In genomic region chr14:22955702-22956575, GRCh38 we compare ENCODE assay signal across 8 cellular contexts. TPM values are rescaled to one million over a fixed set of nuclear protein-coding genes. Genes with fewer than 3 reads are reported as not detected.
DNase-seq lines count a peak whose midpoint lies in the region; ATAC-seq and TF ChIP-seq lines count a peak whose summit lies in the region.

No MANE protein-coding gene starts in this region.

- H3K27ac Mint-ChIP-seq in memory B cell = peak overlapping the region; percentile 75

- H3K4me3 ChIP-seq in cardiac muscle cell (peak overlapping the region; percentile 53), breast epithelium (peak overlapping the region; percentile 59 to 74 (median 72)), urinary bladder (ENCODE audit: low read depth, low read length) (peak overlapping the region; percentile 64)

- peak overlapping the region; percentile 87 for H3K4me3 Mint-ChIP-seq in memory B cell

- intact Hi-C loops in left cardiac atrium (cut with DNase I) = no loop called here
- intact Hi-C loops in breast epithelium (cut with DNase I; ENCODE audit: low total_unique reads) = loop anchor here (5.0 kb wide), 1 partner anchor 256 kb away; no protein-coding TSS in a partner anchor

- TF ChIP-seq CTCF in cardiac muscle cell (IDR thresholded peaks at IDR 0.05; ENCODE audit: low read depth, low read length) (no peak), breast epithelium (IDR thresholded peaks at IDR 0.05) (no peak)

- WGBS in urinary bladder = 17% methylated on average over 19 of the region's 19 CpGs

- DNase-seq in cardiac muscle cell (ENCODE audit: low read depth in 1 of 2, low spot score in 1 of 2) (no peak), left cardiac atrium (no peak), breast epithelium (ENCODE audit: low spot score in 2 of 2) (no peak), memory B cell (ENCODE audit: low spot score in 2 of 2) (no peak), COLO829 (ENCODE audit: low spot score) (no peak), NCI-H1930 (lab: John Stamatoyannopoulos, UW) (no peak)

- H3K9me3 Mint-ChIP-seq in memory B cell = no peaks in the 10 kb centered on the region

- no peak for TF ChIP-seq POLR2A in breast epithelium (IDR thresholded peaks at IDR 0.05)

- peaks cover 8% of the 10 kb centered on the region for H3K36me3 Mint-ChIP-seq in memory B cell

- H3K27me3 ChIP-seq in cardiac muscle cell (no peaks in the 10 kb centered on the region), breast epithelium (no peaks in the 10 kb centered on the region)

- H3K27ac ChIP-seq in cardiac muscle cell (peak overlapping the region; percentile 91), breast epithelium (peak overlapping the region; percentile 95), urinary bladder (ENCODE audit: low read depth) (peak overlapping the region; percentile 94)

- H3K36me3 ChIP-seq in cardiac muscle cell = peaks cover 4% of the 10 kb centered on the region
- no peaks in the 10 kb centered on the region for H3K36me3 ChIP-seq in breast epithelium
- peaks cover 1% of the 10 kb centered on the region for H3K36me3 ChIP-seq in urinary bladder (ENCODE audit: insufficient read depth)

- no peaks in the 10 kb centered on the region for H3K9me3 ChIP-seq in cardiac muscle cell (ENCODE audit: low read depth)
- no peaks in the 10 kb centered on the region for H3K9me3 ChIP-seq in breast epithelium

- peaks cover 8% of the 10 kb centered on the region for H3K4me1 Mint-ChIP-seq in memory B cell

- H3K4me1 ChIP-seq in cardiac muscle cell (ENCODE audit: low read depth) (peaks cover 5% of the 10 kb centered on the region), breast epithelium (no peaks in the 10 kb centered on the region), urinary bladder (ENCODE audit: insufficient read depth) (no peaks in the 10 kb centered on the region)

- ATAC-seq in left cardiac atrium (no peak), memory B cell (ENCODE audit: low read depth) (no peak), HG02973 (IDR thresholded peaks at IDR 0.05; ENCODE audit: unreplicated experiment) (no peak)

- H3K27me3 Mint-ChIP-seq in memory B cell = no peaks in the 10 kb centered on the region

RNA-seq across cellular contexts. Expression of gene HAUS4, which starts 1.0 kb away (rescaled TPM):
- 60.7 and 84.5 TPM in 2 replicates for total RNA-seq in cardiac muscle cell
- 28.3 and 59.7 TPM in 2 replicates for polyA plus RNA-seq in cardiac muscle cell
- total RNA-seq in left cardiac atrium = 10 to 100 TPM; 17.2 to 23.9 TPM
- total RNA-seq in breast epithelium = 10 to 100 TPM; 67.3 to 86.5 (median 68.3) TPM
- total RNA-seq in urinary bladder = 42.2 TPM
- 44.1 TPM for polyA plus RNA-seq in urinary bladder

RNA-seq across cellular contexts. Expression of gene AJUBA, which starts 26.4 kb away (rescaled TPM):
- 33.8 and 39.3 TPM in 2 replicates for total RNA-seq in cardiac muscle cell
- 18.9 and 19.9 TPM in 2 replicates for polyA plus RNA-seq in cardiac muscle cell
- total RNA-seq in left cardiac atrium = 1 to 10 TPM; 7.0 to 8.0 TPM
- total RNA-seq in breast epithelium = 10 to 100 TPM in 2 of 3 donors, 1 to 10 TPM in 1; 3.2 to 24.0 (median 18.7) TPM
- total RNA-seq in urinary bladder = 28.0 TPM
- polyA plus RNA-seq in urinary bladder = 6.6 TPM

RNA-seq across cellular contexts. Expression of gene PRMT5, which starts 26.8 kb away (rescaled TPM):
- total RNA-seq in cardiac muscle cell = 53.9 and 62.7 TPM in 2 replicates
- 131 and 134 TPM in 2 replicates for polyA plus RNA-seq in cardiac muscle cell
- 10 to 100 TPM; 46.9 to 48.6 TPM for total RNA-seq in left cardiac atrium
- total RNA-seq in breast epithelium = 10 to 100 TPM; 48.6 to 80.6 (median 71.4) TPM
- 39.8 TPM for total RNA-seq in urinary bladder
- polyA plus RNA-seq in urinary bladder = 49.3 TPM

RNA-seq across cellular contexts. Expression of gene RBM23, which starts 37.0 kb away (rescaled TPM):
- total RNA-seq in cardiac muscle cell = 97.6 and 107 TPM in 2 replicates
- polyA plus RNA-seq in cardiac muscle cell = 93.4 and 94.7 TPM in 2 replicates
- 10 to 100 TPM; 48.8 to 54.6 TPM for total RNA-seq in left cardiac atrium
- 100 to 1,000 TPM in 2 of 3 donors, 10 to 100 TPM in 1; 85.5 to 194 (median 174) TPM for total RNA-seq in breast epithelium
- total RNA-seq in urinary bladder = 101 TPM
- polyA plus RNA-seq in urinary bladder = 65.0 TPM

RNA-seq across cellular contexts. Expression of gene C14orf93, which starts 54.0 kb away (rescaled TPM):
- total RNA-seq in cardiac muscle cell (7.9 and 26.3 TPM in 2 replicates), left cardiac atrium (1 to 10 TPM; 3.9 to 4.7 TPM), breast epithelium (10 to 100 TPM; 10.8 to 24.1 (median 19.4) TPM), urinary bladder (10.4 TPM)
- polyA plus RNA-seq in cardiac muscle cell (6.7 and 10.5 TPM in 2 replicates), urinary bladder (14.5 TPM)
